In the genomic region with DNA sequence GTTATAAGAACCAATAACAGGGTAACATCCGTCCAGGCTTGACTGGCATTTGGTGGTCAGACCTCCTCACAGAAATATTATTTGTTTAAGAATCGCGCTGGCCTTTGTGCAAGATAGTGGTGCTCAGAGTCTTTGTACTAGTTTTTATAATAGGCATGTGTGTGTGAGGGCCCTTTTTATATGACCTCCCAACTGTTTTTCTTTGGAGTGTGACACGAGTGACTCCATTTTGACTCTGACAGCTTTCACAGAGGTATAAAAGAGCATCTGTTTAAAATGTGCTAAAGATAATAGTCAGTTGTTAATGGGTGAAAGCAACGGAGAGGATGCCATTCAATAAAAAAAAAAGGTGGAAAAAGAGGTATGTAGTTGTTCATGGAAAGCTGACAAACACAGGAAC, we compare ENCODE assay signal across 30 cellular contexts.
"Had no signal": no experiment of that assay in that cellular context is flagged by ENCODE, and none has a peak within 500 bp of the region (broad histone marks: within the 10 kb centered on the region; RNA-seq: fewer than 3 reads in every experiment).

No MANE protein-coding gene starts in this region.

- H3K27me3 ChIP-seq: colonic mucosa, dorsolateral prefrontal cortex, esophagus muscularis mucosa, esophagus squamous epithelium, foreskin keratinocyte, gastrocnemius medialis, gastroesophageal sphincter, heart left ventricle, heart right ventricle, hepatocyte had no signal

- H3K9me3 Mint-ChIP-seq: dendritic cell treated with granulocyte-macrophage colony-stimulating factor and Interleukin-4, amounts not matched to agents 40 ng/mL and 50 ng/mL, for 4 days; effector memory CD8-positive, alpha-beta T cell; endodermal cell had no signal

- H3K27ac ChIP-seq: colonic mucosa, coronary artery, dorsolateral prefrontal cortex, epithelial cell of prostate, esophagus muscularis mucosa, esophagus squamous epithelium, foreskin keratinocyte, gastrocnemius medialis, gastroesophageal sphincter, heart left ventricle, heart right ventricle, hepatocyte had no signal

- H3K9me3 ChIP-seq: colonic mucosa, esophagus muscularis mucosa, esophagus squamous epithelium, gastrocnemius medialis, gastroesophageal sphincter, heart left ventricle, heart right ventricle had no signal

- H3K4me1 ChIP-seq: colonic mucosa, esophagus muscularis mucosa, esophagus squamous epithelium, foreskin keratinocyte, gastrocnemius medialis, gastroesophageal sphincter had no signal

- FAIRE-seq: colon, endometrium, endothelial cell of umbilical vein, frontal cortex had no signal

- H3K27ac Mint-ChIP-seq: dendritic cell treated with granulocyte-macrophage colony-stimulating factor and Interleukin-4, amounts not matched to agents 40 ng/mL and 50 ng/mL, for 4 days; effector memory CD8-positive, alpha-beta T cell; endodermal cell had no signal

- H3K4me3 ChIP-seq: colonic mucosa, coronary artery, dorsolateral prefrontal cortex, esophagus muscularis mucosa, esophagus squamous epithelium, gastrocnemius medialis, gastroesophageal sphincter, heart left ventricle, heart right ventricle, hepatocyte had no signal

- H3K36me3 ChIP-seq: colonic mucosa, gastrocnemius medialis had no signal

- H3K79me2 ChIP-seq: hepatocyte had no signal

- H3K4me2 ChIP-seq: hepatocyte had no signal

- DNase-seq: colonic mucosa; cortex of kidney; dermis blood vessel endothelial cell; dorsolateral prefrontal cortex; effector CD4-positive, alpha-beta T cell; effector CD8-positive, alpha-beta T cell; effector memory CD4-positive, alpha-beta T cell; effector memory CD8-positive, alpha-beta T cell; endodermal cell; erythroblast; esophagus squamous epithelium; foreskin fibroblast; foreskin keratinocyte; foreskin melanocyte; gastrocnemius medialis; glutamatergic neuron; head of caudate nucleus; heart left ventricle; heart right ventricle had no signal

- H3K27me3 Mint-ChIP-seq: dendritic cell treated with granulocyte-macrophage colony-stimulating factor and Interleukin-4, amounts not matched to agents 40 ng/mL and 50 ng/mL, for 4 days; effector memory CD8-positive, alpha-beta T cell had no signal

- H3K4me3 Mint-ChIP-seq: dendritic cell treated with granulocyte-macrophage colony-stimulating factor and Interleukin-4, amounts not matched to agents 40 ng/mL and 50 ng/mL, for 4 days; effector memory CD8-positive, alpha-beta T cell; endodermal cell had no signal

- ATAC-seq: effector memory CD8-positive, alpha-beta T cell; esophagus mucosa; foreskin keratinocyte; gastrocnemius medialis; gastroesophageal sphincter; heart left ventricle; heart right ventricle had no signal

- H2AFZ ChIP-seq: hepatocyte had no signal
